ENCODE assay signal across 20 cellular contexts in the genomic region with DNA sequence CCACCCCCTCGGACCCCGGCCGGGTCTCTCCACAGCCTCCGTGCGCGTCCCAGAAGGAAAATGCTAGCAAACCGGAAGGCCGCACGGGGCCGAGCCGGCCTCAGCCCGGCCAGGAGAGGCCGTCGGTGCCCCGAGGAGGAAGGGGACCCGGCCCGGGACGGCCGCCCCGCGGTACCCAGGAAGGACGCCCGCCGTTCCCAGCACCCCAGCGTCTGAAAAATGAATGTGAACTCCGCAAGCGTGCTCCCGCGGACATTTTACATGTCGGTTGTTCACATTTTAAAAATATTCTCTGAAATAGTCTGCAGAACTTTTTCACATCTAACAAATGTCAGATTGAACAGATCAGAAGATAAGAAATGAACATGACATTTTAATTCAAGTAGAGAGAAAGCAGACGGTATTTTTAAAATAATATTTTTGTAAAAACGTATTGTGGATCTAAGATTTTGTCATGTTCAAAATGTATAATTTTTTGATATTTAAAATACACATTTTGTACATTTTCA.
DNase-seq lines count a peak whose midpoint lies in the region; ATAC-seq, FAIRE-seq and TF ChIP-seq lines count a peak whose summit lies in the region.
"Had no signal": no experiment of that assay in that cellular context is flagged by ENCODE, and none has a peak within 500 bp of the region (broad histone marks: within the 10 kb centered on the region; RNA-seq: fewer than 3 reads in every experiment).

No MANE protein-coding gene starts in this region.

- H3K27ac ChIP-seq in mesendoderm (ENCODE audit: low read depth, low read length) = peak overlapping the region; percentile 46
- H3K27ac ChIP-seq in testis = peak overlapping the region in 1 of 2 donors; percentile 47
- H3K27ac ChIP-seq: skin epidermis had no signal

- no peak overlapping the region for H2BK120ac ChIP-seq in mesendoderm (ENCODE audit: low read depth, low read length)

- no peak for TF ChIP-seq POLR2A in testis (IDR thresholded peaks at IDR 0.05)

- H3K4me1 ChIP-seq in mesendoderm (ENCODE audit: control insufficient read depth, low read depth, low read length) (peaks cover 7% of the 10 kb centered on the region), testis (peaks cover 11% of the 10 kb centered on the region)

- no peaks in the 10 kb centered on the region for H3K9me3 Mint-ChIP-seq in activated naive CD4-positive, alpha-beta T cell treated with anti-CD3 and anti-CD28 coated beads, Interleukin-2, amount 10 ng/mL, durations not matched to agents 7 days and 5 days

- peak overlapping the region; percentile 70 for H3K9ac ChIP-seq in mesendoderm (ENCODE audit: low read length)

- no peak for ATAC-seq in GM18517 (IDR thresholded peaks at IDR 0.05; ENCODE audit: unreplicated experiment)
- ATAC-seq: left colon, Panc1 had no signal

- peak overlapping the region; percentile 88 for H3K56ac ChIP-seq in mesendoderm (ENCODE audit: low read length)

- intact Hi-C loops in testis (cut with DNase I; ENCODE audit: low total_unique reads) = no loop called here

- H2BK5ac ChIP-seq in mesendoderm (ENCODE audit: low read length) = no peak overlapping the region

- H2BK15ac ChIP-seq in mesendoderm (replicated peaks; ENCODE audit: low read depth) = no peak overlapping the region

- H3K4ac ChIP-seq in mesendoderm (ENCODE audit: low read depth, low read length) = peak overlapping the region; percentile 75

- H3K4me3 Mint-ChIP-seq in activated naive CD4-positive, alpha-beta T cell treated with anti-CD3 and anti-CD28 coated beads, Interleukin-2, amount 10 ng/mL, durations not matched to agents 7 days and 5 days = no peak overlapping the region

- H4K8ac ChIP-seq in mesendoderm (ENCODE audit: low read depth, low read length) = no peak overlapping the region

- H3K27me3 ChIP-seq in mesendoderm (ENCODE audit: insufficient read depth, low read length, poor library complexity) (peaks cover 2% of the 10 kb centered on the region), testis (no peaks in the 10 kb centered on the region)

- DNase-seq in activated naive CD4-positive, alpha-beta T cell treated with anti-CD3 and anti-CD28 coated beads, Interleukin-2, amount 50 U/mL, for 16 hours = peak; percentile 8
- no peak for DNase-seq in activated naive CD4-positive, alpha-beta T cell treated with anti-CD3 and anti-CD28 coated beads, Interleukin-2, amount 10 ng/mL, durations not matched to agents 7 days and 5 days
- DNase-seq in mesendoderm (no peak), testis (no peak), A172 (ENCODE audit: low spot score) (no peak)
- DNase-seq in central memory CD4-positive, alpha-beta T cell = no peak
- DNase-seq: activated CD4-positive, alpha-beta T cell treated with anti-CD3 and anti-CD28 coated beads for 48 hours; activated effector memory CD4-positive, alpha-beta T cell treated with anti-CD3 and anti-CD28 coated beads, Interleukin-2, amount 50 U/mL, for 16 hours; amniotic stem cell; C1 segment of cervical spinal cord; caudate nucleus; left colon; NCI-H1105; stimulated activated CD4-positive, alpha-beta T cell treated with anti-CD3 and anti-CD28 coated beads, Interleukin-4, amount 100 ng/mL, for 4 hours; substantia nigra had no signal

- no peak overlapping the region for H3K27ac Mint-ChIP-seq in activated naive CD4-positive, alpha-beta T cell treated with anti-CD3 and anti-CD28 coated beads, Interleukin-2, amount 10 ng/mL, durations not matched to agents 7 days and 5 days

- CTCF ChIA-PET in activated naive CD4-positive, alpha-beta T cell treated with anti-CD3 and anti-CD28 coated beads, Interleukin-2, amount 10 ng/mL, durations not matched to agents 7 days and 5 days (lab: Charles Lee) = no interaction called here

- TF ChIP-seq CTCF in testis (IDR thresholded peaks at IDR 0.05) = no peak

- no peaks in the 10 kb centered on the region for H3K36me3 Mint-ChIP-seq in activated naive CD4-positive, alpha-beta T cell treated with anti-CD3 and anti-CD28 coated beads, Interleukin-2, amount 10 ng/mL, durations not matched to agents 7 days and 5 days

- H3K36me3 ChIP-seq in mesendoderm (ENCODE audit: control insufficient read depth, insufficient read depth, low read length) (no peaks in the 10 kb centered on the region), testis (ENCODE audit: low read depth, missing control alignments) (no peaks in the 10 kb centered on the region)

- H3K27me3 Mint-ChIP-seq in activated naive CD4-positive, alpha-beta T cell treated with anti-CD3 and anti-CD28 coated beads, Interleukin-2, amount 10 ng/mL, durations not matched to agents 7 days and 5 days = peaks cover 43% of the 10 kb centered on the region

- peak; percentile 23 for FAIRE-seq in endometrium (lab: Jason Lieb, UNC)
- FAIRE-seq: A204.1 had no signal

- no peak overlapping the region for H2AK5ac ChIP-seq in mesendoderm (ENCODE audit: low read length)

- WGBS in mesendoderm (ENCODE audit: extremely low coverage, insufficient coverage, low lambda C conversion rate) = 100% methylated on average over 2 of the region's 32 CpGs
- 30 to 44% methylated on average over 8 to 27 of the region's 32 CpGs for WGBS in testis, 2 donors

- peak overlapping the region; percentile 38 for H3K4me2 ChIP-seq in mesendoderm (ENCODE audit: low read length)

- H3K4me3 ChIP-seq in mesendoderm (ENCODE audit: low read length) (no peak overlapping the region), testis (peak overlapping the region; percentile 33 to 58)

- H3K9me3 ChIP-seq in testis = no peaks in the 10 kb centered on the region

- no peaks in the 10 kb centered on the region for H3K79me1 ChIP-seq in mesendoderm (ENCODE audit: low read length)

- no peak overlapping the region for H3K23ac ChIP-seq in mesendoderm (ENCODE audit: low read length)

- H3K4me1 Mint-ChIP-seq in activated naive CD4-positive, alpha-beta T cell treated with anti-CD3 and anti-CD28 coated beads, Interleukin-2, amount 10 ng/mL, durations not matched to agents 7 days and 5 days = no peaks in the 10 kb centered on the region

- H4K5ac ChIP-seq in mesendoderm (ENCODE audit: low read length) = no peak overlapping the region

- peak overlapping the region; percentile 99 for H3K18ac ChIP-seq in mesendoderm (ENCODE audit: low read length)

- H3K79me2 ChIP-seq in mesendoderm (ENCODE audit: control insufficient read depth, insufficient read depth, low read length) = no peaks in the 10 kb centered on the region
